ENCODE assay signal across 1 cellular context in the genomic region with DNA sequence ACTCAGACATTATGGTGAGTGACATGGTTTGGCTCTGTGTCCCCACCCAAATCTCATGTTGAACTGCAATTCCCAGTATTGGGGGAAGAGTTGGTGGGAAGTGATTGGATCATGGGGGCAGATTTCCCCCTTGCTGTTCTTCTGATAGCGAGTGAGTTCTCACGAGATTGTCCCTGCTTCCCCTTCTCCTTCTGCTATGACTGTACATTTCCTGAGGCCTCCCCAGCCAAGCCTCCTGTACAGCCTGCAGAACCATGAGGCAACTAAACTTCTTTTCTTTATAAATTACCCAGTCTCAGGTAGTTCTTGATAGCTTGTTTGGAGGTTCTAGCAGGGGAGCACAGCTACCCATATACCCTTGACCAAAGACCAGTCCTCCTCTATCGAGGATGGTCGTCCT.
A peak's percentile ranks its signal among the peaks of the same experiment; 100 is the strongest.
TF ChIP-seq lines count a peak whose summit lies in the region.

No MANE protein-coding gene starts in this region.

TF ChIP-seq in GM12878, 131 proteins besides CTCF, POLR2A, EP300 and RAD21:
- TF ChIP-seq ETV6 (conservative IDR thresholded peaks at IDR 0.05 in 1 of 2, IDR thresholded peaks at IDR 0.05 in 1 of 2; ENCODE audit: borderline replicate concordance in 1 of 2, low read depth in 1 of 2) (peak in 1 of 2 experiments; percentile 56; a peak in 1 of 4 replicates), ZBTB40 (IDR thresholded peaks at IDR 0.05; ENCODE audit: borderline replicate concordance) (no peak), JUNB (IDR thresholded peaks at IDR 0.05) (peak; percentile 18; the same call in 1 of the 2 replicates)
